ENCODE assay signal across 11 cellular contexts in genomic region chr5:96226941-96227552, GRCh38.
A peak's percentile ranks its signal among the peaks of the same experiment; 100 is the strongest.
DNase-seq lines count a peak whose midpoint lies in the region; ATAC-seq and TF ChIP-seq lines count a peak whose summit lies in the region.
"Had no signal": no experiment of that assay in that cellular context is flagged by ENCODE, and none has a peak within 500 bp of the region (broad histone marks: within the 10 kb centered on the region; RNA-seq: fewer than 3 reads in every experiment).

No MANE protein-coding gene starts in this region.

- peak overlapping the region; percentile 80 for H3K27ac Mint-ChIP-seq in HFFc6
- H3K27ac Mint-ChIP-seq in CD8-positive, alpha-beta T cell = no peak overlapping the region
- no peak overlapping the region for H3K27ac Mint-ChIP-seq in activated CD4-positive, alpha-beta memory T cell treated with anti-CD3 and anti-CD28 coated beads, Interleukin-2, amount 10 ng/mL, durations not matched to agents 7 days and 5 days
- no peak overlapping the region for H3K27ac Mint-ChIP-seq in glutamatergic neuron (ENCODE audit: unreplicated experiment)
- H3K27ac Mint-ChIP-seq: activated naive CD8-positive, alpha-beta T cell treated with anti-CD3 and anti-CD28 coated beads for 36 hours had no signal

- H3K9me3 ChIP-seq in right atrium auricular region = no peaks in the 10 kb centered on the region
- no peaks in the 10 kb centered on the region for H3K9me3 ChIP-seq in CD8-positive, alpha-beta T cell (ENCODE audit: low read length)

- H3K4me3 ChIP-seq in astrocyte of the spinal cord (ENCODE audit: low read depth, low read length) (no peak overlapping the region), right atrium auricular region (no peak overlapping the region)
- H3K4me3 ChIP-seq in CD8-positive, alpha-beta T cell (ENCODE audit: low read depth, low read length) = no peak overlapping the region

- peak overlapping the region in 1 of 2 donors; percentile 42 for H3K27ac ChIP-seq in right atrium auricular region
- H3K27ac ChIP-seq in CD8-positive, alpha-beta T cell (ENCODE audit: low read depth, low read length) = no peak overlapping the region
- H3K27ac ChIP-seq: HL-60 had no signal

- H3K36me3 Mint-ChIP-seq in HFFc6 (ENCODE audit: low read depth) (peaks cover 32% of the 10 kb centered on the region), glutamatergic neuron (ENCODE audit: unreplicated experiment) (no peaks in the 10 kb centered on the region)
- no peaks in the 10 kb centered on the region for H3K36me3 Mint-ChIP-seq in CD8-positive, alpha-beta T cell
- peaks cover 11% of the 10 kb centered on the region for H3K36me3 Mint-ChIP-seq in activated CD4-positive, alpha-beta memory T cell treated with anti-CD3 and anti-CD28 coated beads, Interleukin-2, amount 10 ng/mL, durations not matched to agents 7 days and 5 days (ENCODE audit: low read depth)
- H3K36me3 Mint-ChIP-seq: activated naive CD8-positive, alpha-beta T cell treated with anti-CD3 and anti-CD28 coated beads for 36 hours had no signal

- no peaks in the 10 kb centered on the region for H3K27me3 ChIP-seq in right atrium auricular region
- H3K27me3 ChIP-seq in CD8-positive, alpha-beta T cell (ENCODE audit: insufficient read depth, low read length) = no peaks in the 10 kb centered on the region

- H3K4me3 Mint-ChIP-seq in HFFc6 (peak overlapping the region; percentile 54), glutamatergic neuron (ENCODE audit: unreplicated experiment) (no peak overlapping the region)
- H3K4me3 Mint-ChIP-seq in CD8-positive, alpha-beta T cell = no peak overlapping the region
- no peak overlapping the region for H3K4me3 Mint-ChIP-seq in activated CD4-positive, alpha-beta memory T cell treated with anti-CD3 and anti-CD28 coated beads, Interleukin-2, amount 10 ng/mL, durations not matched to agents 7 days and 5 days
- H3K4me3 Mint-ChIP-seq: activated naive CD8-positive, alpha-beta T cell treated with anti-CD3 and anti-CD28 coated beads for 36 hours had no signal

- peak; percentile 92 for DNase-seq in HFFc6
- peak; percentile 95 for DNase-seq in astrocyte of the spinal cord (ENCODE audit: low read depth, low spot score)
- DNase-seq in right atrium auricular region (ENCODE audit: low spot score) = peak; percentile 72
- DNase-seq in stromal cell of bone marrow (ENCODE audit: low read depth) = peak; percentile 60
- DNase-seq in NCI-H446 (lab: John Stamatoyannopoulos, UW) = no peak
- no peak for DNase-seq in CD8-positive, alpha-beta T cell
- DNase-seq in activated CD4-positive, alpha-beta memory T cell treated with anti-CD3 and anti-CD28 coated beads, Interleukin-2, amount 10 ng/mL, durations not matched to agents 7 days and 5 days = no peak
- DNase-seq in glutamatergic neuron = no peak
- DNase-seq: activated naive CD8-positive, alpha-beta T cell treated with anti-CD3 and anti-CD28 coated beads for 36 hours; NCI-H345 had no signal

- no peaks in the 10 kb centered on the region for H3K27me3 Mint-ChIP-seq in HFFc6 (ENCODE audit: insufficient read depth)
- peaks cover 8% of the 10 kb centered on the region for H3K27me3 Mint-ChIP-seq in CD8-positive, alpha-beta T cell (ENCODE audit: low read depth)
- peaks cover 2% of the 10 kb centered on the region for H3K27me3 Mint-ChIP-seq in activated CD4-positive, alpha-beta memory T cell treated with anti-CD3 and anti-CD28 coated beads, Interleukin-2, amount 10 ng/mL, durations not matched to agents 7 days and 5 days
- H3K27me3 Mint-ChIP-seq in glutamatergic neuron (ENCODE audit: unreplicated experiment) = no peaks in the 10 kb centered on the region

- intact Hi-C loops in CD8-positive, alpha-beta T cell (cut with DNase I, micrococcal nuclease) = no loop called here

- no peaks in the 10 kb centered on the region for H3K36me3 ChIP-seq in right atrium auricular region
- no peaks in the 10 kb centered on the region for H3K36me3 ChIP-seq in CD8-positive, alpha-beta T cell (ENCODE audit: insufficient read depth, low read length)

- no peak for ATAC-seq in CD8-positive, alpha-beta T cell

- H3K4me1 Mint-ChIP-seq in HFFc6 (ENCODE audit: low read depth) (peaks cover 61% of the 10 kb centered on the region), glutamatergic neuron (ENCODE audit: low read depth, unreplicated experiment) (no peaks in the 10 kb centered on the region)
- H3K4me1 Mint-ChIP-seq in CD8-positive, alpha-beta T cell (ENCODE audit: low read depth) = no peaks in the 10 kb centered on the region
- peaks cover 8% of the 10 kb centered on the region for H3K4me1 Mint-ChIP-seq in activated CD4-positive, alpha-beta memory T cell treated with anti-CD3 and anti-CD28 coated beads, Interleukin-2, amount 10 ng/mL, durations not matched to agents 7 days and 5 days
- H3K4me1 Mint-ChIP-seq: activated naive CD8-positive, alpha-beta T cell treated with anti-CD3 and anti-CD28 coated beads for 36 hours had no signal

- CTCF ChIA-PET in CD8-positive, alpha-beta T cell (lab: Charles Lee) = interaction anchor here (0.9 kb wide), 1 partner anchor 33 kb away, joined by 3 read pairs; no protein-coding TSS in a partner anchor
- CTCF ChIA-PET in activated CD4-positive, alpha-beta memory T cell treated with anti-CD3 and anti-CD28 coated beads, Interleukin-2, amount 10 ng/mL, durations not matched to agents 7 days and 5 days (lab: Charles Lee) = no interaction called here

- H3K4me1 ChIP-seq in right atrium auricular region = peaks cover 0 to 11% of the 10 kb centered on the region in 2 donors
- H3K4me1 ChIP-seq in CD8-positive, alpha-beta T cell (ENCODE audit: insufficient read depth, low read length) = no peaks in the 10 kb centered on the region

- POLR2A ChIA-PET in CD8-positive, alpha-beta T cell (lab: Charles Lee) = no interaction called here
- POLR2A ChIA-PET in activated CD4-positive, alpha-beta memory T cell treated with anti-CD3 and anti-CD28 coated beads, Interleukin-2, amount 10 ng/mL, durations not matched to agents 7 days and 5 days (lab: Charles Lee) = no interaction called here

- TF ChIP-seq CTCF in HFFc6 (IDR thresholded peaks at IDR 0.05) (no peak), astrocyte of the spinal cord (IDR thresholded peaks at IDR 0.05; ENCODE audit: low read depth, low read length) (no peak), right atrium auricular region (IDR thresholded peaks at IDR 0.05) (no peak), glutamatergic neuron (IDR thresholded peaks at IDR 0.05; ENCODE audit: partially characterized antibody, unreplicated experiment) (no peak)
- TF ChIP-seq CTCF in CD8-positive, alpha-beta T cell (IDR thresholded peaks at IDR 0.05) = no peak

- H3K9me3 Mint-ChIP-seq in HFFc6 = peaks cover 5% of the 10 kb centered on the region
- H3K9me3 Mint-ChIP-seq in CD8-positive, alpha-beta T cell = no peaks in the 10 kb centered on the region
- H3K9me3 Mint-ChIP-seq in activated CD4-positive, alpha-beta memory T cell treated with anti-CD3 and anti-CD28 coated beads, Interleukin-2, amount 10 ng/mL, durations not matched to agents 7 days and 5 days = peaks cover 12% of the 10 kb centered on the region
- no peaks in the 10 kb centered on the region for H3K9me3 Mint-ChIP-seq in glutamatergic neuron (ENCODE audit: unreplicated experiment)
- H3K9me3 Mint-ChIP-seq: activated naive CD8-positive, alpha-beta T cell treated with anti-CD3 and anti-CD28 coated beads for 36 hours had no signal

- in situ Hi-C loops in astrocyte of the spinal cord (cut with HindIII; ENCODE audit: low sequenced_read_pairs) = no loop called here

Comparison
In these comparisons a context has a peak if more than half of its experiments do, and no peak if none do; other contexts are left out.
1. DNase-seq: peak in HFFc6 (single experiment), astrocyte of the spinal cord (single experiment), right atrium auricular region (single experiment) and stromal cell of bone marrow (single experiment); none in NCI-H446 (0 of 2), CD8-positive, alpha-beta T cell (0 of 7), activated CD4-positive, alpha-beta memory T cell treated with anti-CD3 and anti-CD28 coated beads, Interleukin-2, amount 10 ng/mL, durations not matched to agents 7 days and 5 days (single experiment) and glutamatergic neuron (single experiment).